8 cellular contexts compared by ENCODE assay signal in the genomic region with DNA sequence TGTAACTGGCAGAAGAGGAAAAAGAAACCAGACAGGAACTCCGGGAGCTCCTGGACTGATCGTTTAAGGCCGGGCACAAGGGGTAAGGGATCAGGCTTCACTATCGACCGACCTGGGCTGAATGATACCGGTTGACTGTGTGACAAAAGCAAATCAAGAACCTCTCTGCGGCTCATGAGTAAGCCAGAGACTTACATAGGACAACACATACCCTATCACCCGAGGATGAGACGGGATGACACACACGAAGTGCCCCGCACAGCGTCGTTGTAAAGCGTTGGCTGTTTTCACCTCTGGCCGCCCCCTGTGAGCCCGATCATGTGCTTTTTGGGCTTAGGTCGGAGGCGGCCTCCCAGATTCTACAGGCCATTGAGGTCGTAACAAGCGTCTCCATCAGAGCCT. TPM values are rescaled to one million over a fixed set of nuclear protein-coding genes. Genes with fewer than 3 reads are reported as not detected.
A peak's percentile ranks its signal among the peaks of the same experiment; 100 is the strongest.
DNase-seq lines count a peak whose midpoint lies in the region; ATAC-seq, FAIRE-seq and TF ChIP-seq lines count a peak whose summit lies in the region.

No MANE protein-coding gene starts in this region.

- peak overlapping the region; percentile 75; the same call in 1 of the 2 replicates for H3K27ac ChIP-seq in VCaP

- ATAC-seq in HG03064 (IDR thresholded peaks at IDR 0.05; ENCODE audit: low read depth, unreplicated experiment) = peak; percentile 11

- FAIRE-seq in GM12891 (lab: Jason Lieb, UNC) = peak; percentile 5
- FAIRE-seq in bronchial epithelial cell (lab: Jason Lieb, UNC) = no peak
- no peak for FAIRE-seq in D721Med (lab: Jason Lieb, UNC)

- TF ChIP-seq CTCF in VCaP (conservative IDR thresholded peaks at IDR 0.05) = no peak
- no peak for TF ChIP-seq CTCF in bronchial epithelial cell (IDR thresholded peaks at IDR 0.05; ENCODE audit: insufficient read depth, low read length, severe bottlenecking)
- no peak for TF ChIP-seq CTCF in D721Med (IDR thresholded peaks at IDR 0.05; ENCODE audit: insufficient read depth, missing control alignments)

- H3K4me3 ChIP-seq in bronchial epithelial cell (ENCODE audit: low read depth, low read length) = peak overlapping the region; percentile 67

- TF ChIP-seq POLR2A in GM12891 (IDR thresholded peaks at IDR 0.05; ENCODE audit: low read depth, low read length) = no peak

- no peak for DNase-seq in GM12891 (ENCODE audit: insufficient read length, low spot score)
- peak; percentile 51 for DNase-seq in bronchial epithelial cell (ENCODE audit: low read depth)
- DNase-seq in lung microvascular endothelial cell (ENCODE audit: low read depth in 2 of 2) = peak; percentile 12 to 20
- DNase-seq in stimulated activated CD8-positive, alpha-beta memory T cell treated with anti-CD3 and anti-CD28 coated beads, Interleukin-15, amount 100 ng/mL, for 4 hours (ENCODE audit: low read depth in 2 of 2) = peak; percentile 52 to 63
- DNase-seq in D721Med (ENCODE audit: insufficient read length, low spot score) = no peak
- no peak for DNase-seq in iPS-NIHi11 (ENCODE audit: low spot score)

- no peaks in the 10 kb centered on the region for H3K27me3 ChIP-seq in bronchial epithelial cell (ENCODE audit: control insufficient read depth, insufficient read depth, low read length)

- no peaks in the 10 kb centered on the region for H3K36me3 ChIP-seq in bronchial epithelial cell (ENCODE audit: control insufficient read depth, insufficient read depth, low read length)

TF ChIP-seq in GM12891, 5 proteins besides CTCF, POLR2A, EP300 and RAD21:
- no peak for TF ChIP-seq TAF1 (IDR thresholded peaks at IDR 0.05; ENCODE audit: low read depth, low read length)
- TF ChIP-seq PAX5 (IDR thresholded peaks at IDR 0.05; ENCODE audit: insufficient read depth, low read length, severe bottlenecking) = no peak
- no peak for TF ChIP-seq POLR2AphosphoS5 (IDR thresholded peaks at IDR 0.05; ENCODE audit: low read depth, low read length)
- TF ChIP-seq SPI1 (IDR thresholded peaks at IDR 0.05; ENCODE audit: low read depth, low read length) = no peak
- no peak for TF ChIP-seq POU2F2 (IDR thresholded peaks at IDR 0.05; ENCODE audit: low read depth, low read length)

RNA-seq across cellular contexts. Expression of a gene that starts 0.7 kb away (rescaled TPM):
- polyA plus RNA-seq in GM12891 (2012; ENCODE audit: low read depth, missing spikeins) = 10.3 TPM
- 1.9 and 8.2 TPM in 2 replicates for total RNA-seq in bronchial epithelial cell
- 15.5 and 22.0 TPM in 2 replicates for total RNA-seq in lung microvascular endothelial cell

RNA-seq across cellular contexts. Expression of a gene that starts 31.4 kb away (rescaled TPM):
- polyA plus RNA-seq in GM12891 (2012; ENCODE audit: low read depth, missing spikeins) = 16.3 TPM
- 0.53 and 0.90 TPM in 2 replicates for total RNA-seq in bronchial epithelial cell
- total RNA-seq in lung microvascular endothelial cell = 0.60 and 1.1 TPM in 2 replicates

RNA-seq across cellular contexts. Expression of a gene that starts 32.9 kb away (rescaled TPM):
- polyA plus RNA-seq in GM12891 (2012; ENCODE audit: low read depth, missing spikeins) = 69.0 TPM
- total RNA-seq in bronchial epithelial cell = 105 and 120 TPM in 2 replicates
- total RNA-seq in lung microvascular endothelial cell = 73.2 and 77.0 TPM in 2 replicates

Comparison
In these comparisons a context has a peak if more than half of its experiments do, and no peak if none do; other contexts are left out.
1. DNase-seq: peak in bronchial epithelial cell (single experiment), lung microvascular endothelial cell (2 of 2) and stimulated activated CD8-positive, alpha-beta memory T cell treated with anti-CD3 and anti-CD28 coated beads, Interleukin-15, amount 100 ng/mL, for 4 hours (2 of 2); none in GM12891 (single experiment), D721Med (single experiment) and iPS-NIHi11 (single experiment).